8 cellular contexts compared by ENCODE assay signal in the genomic region with DNA sequence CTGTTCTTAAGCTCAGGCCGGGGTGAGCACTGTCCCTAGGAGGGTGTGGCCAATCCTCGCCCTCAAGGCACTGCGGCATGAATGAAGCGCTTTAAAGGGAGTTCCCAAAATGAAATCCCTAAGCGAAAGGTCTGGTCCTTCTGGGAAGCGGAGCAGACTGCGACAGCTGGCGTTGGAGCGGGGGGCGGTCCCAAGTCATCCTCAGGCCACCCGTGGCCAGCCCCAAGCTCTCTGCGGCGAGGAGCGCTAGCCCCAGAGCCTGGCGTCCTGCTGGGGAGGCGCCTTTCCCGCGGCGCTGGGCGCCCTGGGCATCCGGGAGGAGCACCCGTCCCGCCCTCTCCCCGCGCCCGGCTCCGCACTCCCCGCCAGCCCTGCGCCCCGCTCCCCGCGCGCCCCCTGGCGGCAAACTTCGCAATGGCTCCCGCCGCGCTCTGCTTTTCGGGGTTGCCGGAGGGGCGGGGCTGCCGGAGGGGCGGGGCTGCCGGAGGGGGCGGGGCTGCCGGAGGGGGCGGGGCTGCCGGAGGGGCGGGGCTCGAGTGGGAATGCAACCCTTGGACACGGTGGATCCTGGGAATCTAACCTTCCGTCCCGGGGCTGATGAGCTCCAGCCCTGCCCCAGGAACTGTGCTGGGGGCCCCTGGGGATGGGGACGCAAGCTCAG. TPM values are rescaled to one million over a fixed set of nuclear protein-coding genes. Genes with fewer than 3 reads are reported as not detected.
DNase-seq lines count a peak whose midpoint lies in the region; ATAC-seq and TF ChIP-seq lines count a peak whose summit lies in the region.

No MANE protein-coding gene starts in this region.

- DNase-seq in NCI-H2196 (lab: John Stamatoyannopoulos, UW; ENCODE audit: unreplicated experiment) (peak; percentile 75), NCI-H2196 treated with DMSO at 0.1 percent for 48 hours (lab: John Stamatoyannopoulos, UW; ENCODE audit: unreplicated experiment) (no peak), NCI-H526 (lab: John Stamatoyannopoulos, UW) (peak; percentile 63 to 89), dermis blood vessel endothelial cell (peak; percentile 84), lower leg skin (ENCODE audit: low spot score in 2 of 2) (peak; percentile 85 to 98)
- DNase-seq in activated CD4-positive, alpha-beta T cell treated with anti-CD3 and anti-CD28 coated beads, Interleukin-2, amount 50 U/mL, for 1 hour, result peak; percentile 95
- peak; percentile 87 to 98 for DNase-seq in stimulated activated CD4-positive, alpha-beta T cell treated with anti-CD3 and anti-CD28 coated beads, Interleukin-4, amount 100 ng/mL, for 4 hours

- intact Hi-C loops in lower leg skin (cut with DNase I; ENCODE audit: low total_unique reads), result no loop called here

- 0 to 1% methylated on average over 22 to 39 of the region's 54 CpGs for WGBS in lower leg skin, 2 donors

- no peak for TF ChIP-seq CTCF in lower leg skin (IDR thresholded peaks at IDR 0.05)

- peak; percentile 92 for ATAC-seq in HG03342 (IDR thresholded peaks at IDR 0.05; ENCODE audit: unreplicated experiment)

- peak overlapping the region; percentile 12 for H3K4me3 ChIP-seq in lower leg skin (ENCODE audit: low read depth, poor library complexity, severe bottlenecking)

- no peak for TF ChIP-seq POLR2A in lower leg skin (IDR thresholded peaks at IDR 0.05)

RNA-seq across cellular contexts. Expression of gene ZBTB42, which starts 25.4 kb away (rescaled TPM):
- total RNA-seq in dermis blood vessel endothelial cell (5.1 and 7.0 TPM in 2 replicates), lower leg skin (10 to 100 TPM in 2 of 4 donors, 1 to 10 TPM in 2; 1.6 to 11.9 (median 8.6) TPM)

RNA-seq across cellular contexts. Expression of gene AKT1, which starts 30.8 kb away (rescaled TPM):
- total RNA-seq in dermis blood vessel endothelial cell (163 and 236 TPM in 2 replicates), lower leg skin (10 to 100 TPM; 51.9 to 91.0 (median 88.7) TPM)

RNA-seq across cellular contexts. Expression of gene CEP170B, which starts 38.7 kb away (rescaled TPM):
- total RNA-seq in dermis blood vessel endothelial cell (9.0 and 12.3 TPM in 2 replicates), lower leg skin (10 to 100 TPM; 41.8 to 80.8 (median 58.5) TPM)
